ENCODE assay signal across 1 cellular context in the genomic region with DNA sequence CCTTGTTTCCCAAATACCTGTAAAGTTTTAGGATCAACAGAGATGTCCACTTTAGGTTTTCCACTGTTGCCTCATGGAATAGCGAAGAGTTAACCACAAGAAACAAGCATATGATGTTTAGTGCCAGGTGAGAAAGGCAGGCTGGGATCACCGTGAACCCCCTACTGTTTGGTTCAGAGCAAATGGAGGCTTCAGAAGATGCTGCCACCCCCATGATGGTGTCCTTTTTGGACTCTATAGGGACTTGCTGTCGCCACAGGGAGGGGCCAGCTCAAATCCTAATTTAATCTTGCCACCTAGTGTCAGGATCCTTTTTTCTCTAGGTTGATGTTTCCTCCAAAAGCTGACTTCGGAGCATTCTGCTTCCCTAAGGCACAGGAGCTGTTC.
TF ChIP-seq lines count a peak whose summit lies in the region.

No MANE protein-coding gene starts in this region.

TF ChIP-seq in K562, 482 proteins besides CTCF, POLR2A, EP300 and RAD21:
- TF ChIP-seq, protein P1, sequence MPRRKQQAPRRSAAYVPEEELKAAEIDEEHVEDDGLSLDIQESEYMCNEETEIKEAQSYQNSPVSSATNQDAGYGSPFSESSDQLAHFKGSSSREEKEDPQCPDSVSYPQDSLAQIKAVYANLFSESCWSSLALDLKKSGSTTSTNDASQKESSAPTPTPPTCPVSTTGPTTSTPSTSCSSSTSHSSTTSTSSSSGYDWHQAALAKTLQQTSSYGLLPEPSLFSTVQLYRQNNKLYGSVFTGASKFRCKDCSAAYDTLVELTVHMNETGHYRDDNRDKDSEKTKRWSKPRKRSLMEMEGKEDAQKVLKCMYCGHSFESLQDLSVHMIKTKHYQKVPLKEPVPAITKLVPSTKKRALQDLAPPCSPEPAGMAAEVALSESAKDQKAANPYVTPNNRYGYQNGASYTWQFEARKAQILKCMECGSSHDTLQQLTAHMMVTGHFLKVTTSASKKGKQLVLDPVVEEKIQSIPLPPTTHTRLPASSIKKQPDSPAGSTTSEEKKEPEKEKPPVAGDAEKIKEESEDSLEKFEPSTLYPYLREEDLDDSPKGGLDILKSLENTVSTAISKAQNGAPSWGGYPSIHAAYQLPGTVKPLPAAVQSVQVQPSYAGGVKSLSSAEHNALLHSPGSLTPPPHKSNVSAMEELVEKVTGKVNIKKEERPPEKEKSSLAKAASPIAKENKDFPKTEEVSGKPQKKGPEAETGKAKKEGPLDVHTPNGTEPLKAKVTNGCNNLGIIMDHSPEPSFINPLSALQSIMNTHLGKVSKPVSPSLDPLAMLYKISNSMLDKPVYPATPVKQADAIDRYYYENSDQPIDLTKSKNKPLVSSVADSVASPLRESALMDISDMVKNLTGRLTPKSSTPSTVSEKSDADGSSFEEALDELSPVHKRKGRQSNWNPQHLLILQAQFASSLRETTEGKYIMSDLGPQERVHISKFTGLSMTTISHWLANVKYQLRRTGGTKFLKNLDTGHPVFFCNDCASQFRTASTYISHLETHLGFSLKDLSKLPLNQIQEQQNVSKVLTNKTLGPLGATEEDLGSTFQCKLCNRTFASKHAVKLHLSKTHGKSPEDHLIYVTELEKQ (CRISPR knock-in tag; IDR thresholded peaks at IDR 0.05): no peak
- TF ChIP-seq EZH2 (IDR thresholded peaks at IDR 0.05; ENCODE audit: borderline replicate concordance, low read depth, low read length) (peak; percentile 61; the same call in 1 of the 2 replicates), RUNX1 (IDR thresholded peaks at IDR 0.05; ENCODE audit: low read depth) (no peak), KDM5B (IDR thresholded peaks at IDR 0.05; ENCODE audit: insufficient replicate concordance, low read depth, low read length) (no peak), SP2 (IDR thresholded peaks at IDR 0.05; ENCODE audit: extremely low read depth, low read depth, low read length, poor library complexity, severe bottlenecking) (no peak), NRF1 (conservative IDR thresholded peaks at IDR 0.05 in 1 of 2, IDR thresholded peaks at IDR 0.05 in 1 of 2) (no peak), ZNF165 (CRISPR knock-in tag; IDR thresholded peaks at IDR 0.05; ENCODE audit: borderline replicate concordance) (no peak), SP1 (CRISPR knock-in tag; IDR thresholded peaks at IDR 0.05) (no peak), MYC (IDR thresholded peaks at IDR 0.05; ENCODE audit: low read depth, low read length) (no peak), MYC (CRISPR knock-in tag; IDR thresholded peaks at IDR 0.05; ENCODE audit: borderline replicate concordance, low read depth) (no peak), ZNF75A (CRISPR knock-in tag; IDR thresholded peaks at IDR 0.05) (no peak), RAD51 (IDR thresholded peaks at IDR 0.05; ENCODE audit: borderline replicate concordance, low read depth) (peak; percentile 1; the same call in 1 of the 2 replicates), RBM15 (IDR thresholded peaks at IDR 0.05; ENCODE audit: insufficient read depth, low read length) (no peak), YY1 (IDR thresholded peaks at IDR 0.05; ENCODE audit: borderline replicate concordance in 1 of 3, control insufficient read depth in 1 of 3, extremely low read depth in 1 of 3, insufficient read depth in 3 of 3, insufficient read length in 1 of 3, insufficient replicate concordance in 2 of 3, low read depth in 1 of 3, low read length in 2 of 3) (peak in 1 of 3 experiments; percentile 41), TRIM28 (IDR thresholded peaks at IDR 0.05) (no peak), TARDBP (IDR thresholded peaks at IDR 0.05) (no peak), FUS (optimal IDR thresholded peaks at IDR 0.05; ENCODE audit: low read depth, low read length) (no peak), ZNF174 (CRISPR knock-in tag; IDR thresholded peaks at IDR 0.05) (no peak), MTF1 (CRISPR knock-in tag; IDR thresholded peaks at IDR 0.05; ENCODE audit: borderline replicate concordance) (no peak), CEBPG (CRISPR knock-in tag; IDR thresholded peaks at IDR 0.05) (no peak), CEBPG (tag; conservative IDR thresholded peaks at IDR 0.05 in 1 of 2, IDR thresholded peaks at IDR 0.05 in 1 of 2) (no peak), SIN3B (IDR thresholded peaks at IDR 0.05; ENCODE audit: low read depth) (no peak), KLF16 (IDR thresholded peaks at IDR 0.05) (no peak), GTF2F1 (IDR thresholded peaks at IDR 0.05; ENCODE audit: low read depth, low read length) (no peak)
- TF ChIP-seq, protein P2, sequence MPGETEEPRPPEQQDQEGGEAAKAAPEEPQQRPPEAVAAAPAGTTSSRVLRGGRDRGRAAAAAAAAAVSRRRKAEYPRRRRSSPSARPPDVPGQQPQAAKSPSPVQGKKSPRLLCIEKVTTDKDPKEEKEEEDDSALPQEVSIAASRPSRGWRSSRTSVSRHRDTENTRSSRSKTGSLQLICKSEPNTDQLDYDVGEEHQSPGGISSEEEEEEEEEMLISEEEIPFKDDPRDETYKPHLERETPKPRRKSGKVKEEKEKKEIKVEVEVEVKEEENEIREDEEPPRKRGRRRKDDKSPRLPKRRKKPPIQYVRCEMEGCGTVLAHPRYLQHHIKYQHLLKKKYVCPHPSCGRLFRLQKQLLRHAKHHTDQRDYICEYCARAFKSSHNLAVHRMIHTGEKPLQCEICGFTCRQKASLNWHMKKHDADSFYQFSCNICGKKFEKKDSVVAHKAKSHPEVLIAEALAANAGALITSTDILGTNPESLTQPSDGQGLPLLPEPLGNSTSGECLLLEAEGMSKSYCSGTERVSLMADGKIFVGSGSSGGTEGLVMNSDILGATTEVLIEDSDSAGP (CRISPR knock-in tag; IDR thresholded peaks at IDR 0.05): no peak
- TF ChIP-seq, protein P3, sequence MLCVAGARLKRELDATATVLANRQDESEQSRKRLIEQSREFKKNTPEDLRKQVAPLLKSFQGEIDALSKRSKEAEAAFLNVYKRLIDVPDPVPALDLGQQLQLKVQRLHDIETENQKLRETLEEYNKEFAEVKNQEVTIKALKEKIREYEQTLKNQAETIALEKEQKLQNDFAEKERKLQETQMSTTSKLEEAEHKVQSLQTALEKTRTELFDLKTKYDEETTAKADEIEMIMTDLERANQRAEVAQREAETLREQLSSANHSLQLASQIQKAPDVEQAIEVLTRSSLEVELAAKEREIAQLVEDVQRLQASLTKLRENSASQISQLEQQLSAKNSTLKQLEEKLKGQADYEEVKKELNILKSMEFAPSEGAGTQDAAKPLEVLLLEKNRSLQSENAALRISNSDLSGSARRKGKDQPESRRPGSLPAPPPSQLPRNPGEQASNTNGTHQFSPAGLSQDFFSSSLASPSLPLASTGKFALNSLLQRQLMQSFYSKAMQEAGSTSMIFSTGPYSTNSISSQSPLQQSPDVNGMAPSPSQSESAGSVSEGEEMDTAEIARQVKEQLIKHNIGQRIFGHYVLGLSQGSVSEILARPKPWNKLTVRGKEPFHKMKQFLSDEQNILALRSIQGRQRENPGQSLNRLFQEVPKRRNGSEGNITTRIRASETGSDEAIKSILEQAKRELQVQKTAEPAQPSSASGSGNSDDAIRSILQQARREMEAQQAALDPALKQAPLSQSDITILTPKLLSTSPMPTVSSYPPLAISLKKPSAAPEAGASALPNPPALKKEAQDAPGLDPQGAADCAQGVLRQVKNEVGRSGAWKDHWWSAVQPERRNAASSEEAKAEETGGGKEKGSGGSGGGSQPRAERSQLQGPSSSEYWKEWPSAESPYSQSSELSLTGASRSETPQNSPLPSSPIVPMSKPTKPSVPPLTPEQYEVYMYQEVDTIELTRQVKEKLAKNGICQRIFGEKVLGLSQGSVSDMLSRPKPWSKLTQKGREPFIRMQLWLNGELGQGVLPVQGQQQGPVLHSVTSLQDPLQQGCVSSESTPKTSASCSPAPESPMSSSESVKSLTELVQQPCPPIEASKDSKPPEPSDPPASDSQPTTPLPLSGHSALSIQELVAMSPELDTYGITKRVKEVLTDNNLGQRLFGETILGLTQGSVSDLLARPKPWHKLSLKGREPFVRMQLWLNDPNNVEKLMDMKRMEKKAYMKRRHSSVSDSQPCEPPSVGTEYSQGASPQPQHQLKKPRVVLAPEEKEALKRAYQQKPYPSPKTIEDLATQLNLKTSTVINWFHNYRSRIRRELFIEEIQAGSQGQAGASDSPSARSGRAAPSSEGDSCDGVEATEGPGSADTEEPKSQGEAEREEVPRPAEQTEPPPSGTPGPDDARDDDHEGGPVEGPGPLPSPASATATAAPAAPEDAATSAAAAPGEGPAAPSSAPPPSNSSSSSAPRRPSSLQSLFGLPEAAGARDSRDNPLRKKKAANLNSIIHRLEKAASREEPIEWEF (CRISPR knock-in tag; IDR thresholded peaks at IDR 0.05): no peak
- TF ChIP-seq, protein P4, sequence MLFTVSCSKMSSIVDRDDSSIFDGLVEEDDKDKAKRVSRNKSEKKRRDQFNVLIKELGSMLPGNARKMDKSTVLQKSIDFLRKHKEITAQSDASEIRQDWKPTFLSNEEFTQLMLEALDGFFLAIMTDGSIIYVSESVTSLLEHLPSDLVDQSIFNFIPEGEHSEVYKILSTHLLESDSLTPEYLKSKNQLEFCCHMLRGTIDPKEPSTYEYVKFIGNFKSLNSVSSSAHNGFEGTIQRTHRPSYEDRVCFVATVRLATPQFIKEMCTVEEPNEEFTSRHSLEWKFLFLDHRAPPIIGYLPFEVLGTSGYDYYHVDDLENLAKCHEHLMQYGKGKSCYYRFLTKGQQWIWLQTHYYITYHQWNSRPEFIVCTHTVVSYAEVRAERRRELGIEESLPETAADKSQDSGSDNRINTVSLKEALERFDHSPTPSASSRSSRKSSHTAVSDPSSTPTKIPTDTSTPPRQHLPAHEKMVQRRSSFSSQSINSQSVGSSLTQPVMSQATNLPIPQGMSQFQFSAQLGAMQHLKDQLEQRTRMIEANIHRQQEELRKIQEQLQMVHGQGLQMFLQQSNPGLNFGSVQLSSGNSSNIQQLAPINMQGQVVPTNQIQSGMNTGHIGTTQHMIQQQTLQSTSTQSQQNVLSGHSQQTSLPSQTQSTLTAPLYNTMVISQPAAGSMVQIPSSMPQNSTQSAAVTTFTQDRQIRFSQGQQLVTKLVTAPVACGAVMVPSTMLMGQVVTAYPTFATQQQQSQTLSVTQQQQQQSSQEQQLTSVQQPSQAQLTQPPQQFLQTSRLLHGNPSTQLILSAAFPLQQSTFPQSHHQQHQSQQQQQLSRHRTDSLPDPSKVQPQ (CRISPR knock-in tag; IDR thresholded peaks at IDR 0.05; ENCODE audit: borderline replicate concordance): no peak
- TF ChIP-seq, protein P5, sequence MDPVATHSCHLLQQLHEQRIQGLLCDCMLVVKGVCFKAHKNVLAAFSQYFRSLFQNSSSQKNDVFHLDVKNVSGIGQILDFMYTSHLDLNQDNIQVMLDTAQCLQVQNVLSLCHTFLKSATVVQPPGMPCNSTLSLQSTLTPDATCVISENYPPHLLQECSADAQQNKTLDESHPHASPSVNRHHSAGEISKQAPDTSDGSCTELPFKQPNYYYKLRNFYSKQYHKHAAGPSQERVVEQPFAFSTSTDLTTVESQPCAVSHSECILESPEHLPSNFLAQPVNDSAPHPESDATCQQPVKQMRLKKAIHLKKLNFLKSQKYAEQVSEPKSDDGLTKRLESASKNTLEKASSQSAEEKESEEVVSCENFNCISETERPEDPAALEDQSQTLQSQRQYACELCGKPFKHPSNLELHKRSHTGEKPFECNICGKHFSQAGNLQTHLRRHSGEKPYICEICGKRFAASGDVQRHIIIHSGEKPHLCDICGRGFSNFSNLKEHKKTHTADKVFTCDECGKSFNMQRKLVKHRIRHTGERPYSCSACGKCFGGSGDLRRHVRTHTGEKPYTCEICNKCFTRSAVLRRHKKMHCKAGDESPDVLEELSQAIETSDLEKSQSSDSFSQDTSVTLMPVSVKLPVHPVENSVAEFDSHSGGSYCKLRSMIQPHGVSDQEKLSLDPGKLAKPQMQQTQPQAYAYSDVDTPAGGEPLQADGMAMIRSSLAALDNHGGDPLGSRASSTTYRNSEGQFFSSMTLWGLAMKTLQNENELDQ (CRISPR knock-in tag; IDR thresholded peaks at IDR 0.05; ENCODE audit: borderline replicate concordance): no peak
- TF ChIP-seq, protein P6, sequence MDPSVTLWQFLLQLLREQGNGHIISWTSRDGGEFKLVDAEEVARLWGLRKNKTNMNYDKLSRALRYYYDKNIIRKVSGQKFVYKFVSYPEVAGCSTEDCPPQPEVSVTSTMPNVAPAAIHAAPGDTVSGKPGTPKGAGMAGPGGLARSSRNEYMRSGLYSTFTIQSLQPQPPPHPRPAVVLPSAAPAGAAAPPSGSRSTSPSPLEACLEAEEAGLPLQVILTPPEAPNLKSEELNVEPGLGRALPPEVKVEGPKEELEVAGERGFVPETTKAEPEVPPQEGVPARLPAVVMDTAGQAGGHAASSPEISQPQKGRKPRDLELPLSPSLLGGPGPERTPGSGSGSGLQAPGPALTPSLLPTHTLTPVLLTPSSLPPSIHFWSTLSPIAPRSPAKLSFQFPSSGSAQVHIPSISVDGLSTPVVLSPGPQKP (CRISPR knock-in tag; IDR thresholded peaks at IDR 0.05): no peak
TF ChIP-seq in K562: peak in this region for 3.
